In genomic region chr22:41447435-41448188, GRCh38 we compare ENCODE assay signal across 1 cellular context.
TF ChIP-seq lines count a peak whose summit lies in the region.

No MANE protein-coding gene starts in this region.

TF ChIP-seq in K562, 482 proteins besides CTCF, POLR2A, EP300 and RAD21 (continued from another document and continues in another):
- TF ChIP-seq AFF1 (IDR thresholded peaks at IDR 0.05; ENCODE audit: low read depth in 1 of 2, partially characterized antibody in 2 of 2) (no peak), ILK (tag; IDR thresholded peaks at IDR 0.05; ENCODE audit: borderline replicate concordance, low read depth) (no peak), NELFE (IDR thresholded peaks at IDR 0.05; ENCODE audit: insufficient read depth, insufficient read length) (no peak), FUS (optimal IDR thresholded peaks at IDR 0.05; ENCODE audit: low read depth, low read length) (no peak), CTCFL (IDR thresholded peaks at IDR 0.05; ENCODE audit: borderline replicate concordance, insufficient read depth, low read depth, low read length, poor library complexity, severe bottlenecking) (no peak), SLC30A9 (CRISPR knock-in tag; IDR thresholded peaks at IDR 0.05) (no peak), ZNF197 (CRISPR knock-in tag; IDR thresholded peaks at IDR 0.05; ENCODE audit: low read depth) (no peak), LARP7 (IDR thresholded peaks at IDR 0.05) (no peak), BACH1 (tag; IDR thresholded peaks at IDR 0.05) (no peak), ZNF224 (CRISPR knock-in tag; IDR thresholded peaks at IDR 0.05) (no peak), ZNF592 (IDR thresholded peaks at IDR 0.05) (no peak), FOSL1 (tag; conservative IDR thresholded peaks at IDR 0.05) (no peak), POLR2H (tag; IDR thresholded peaks at IDR 0.05; ENCODE audit: low read depth) (no peak), ETS2 (tag; IDR thresholded peaks at IDR 0.05; ENCODE audit: borderline replicate concordance, poor library complexity, severe bottlenecking) (no peak), ETS1 (conservative IDR thresholded peaks at IDR 0.05; ENCODE audit: control insufficient read depth, low read depth, low read length) (0 out of 2 replicates have a peak, but pooled peaks have one; percentile 14), BRD9 (IDR thresholded peaks at IDR 0.05; ENCODE audit: low read depth, partially characterized antibody) (peak; percentile 51), SRSF9 (IDR thresholded peaks at IDR 0.05; ENCODE audit: borderline replicate concordance, low read depth, low read length) (no peak), SOX6 (IDR thresholded peaks at IDR 0.05) (no peak), HDGF (IDR thresholded peaks at IDR 0.05) (no peak), HNRNPL (IDR thresholded peaks at IDR 0.05; ENCODE audit: low read depth, low read length) (no peak), TSHZ1 (CRISPR knock-in tag; IDR thresholded peaks at IDR 0.05) (no peak), ZBTB17 (CRISPR knock-in tag; IDR thresholded peaks at IDR 0.05) (no peak), ZFP36 (IDR thresholded peaks at IDR 0.05; ENCODE audit: low read depth, low read length, partially characterized antibody) (no peak), ZC3H11A (IDR thresholded peaks at IDR 0.05; ENCODE audit: low read depth, low read length) (no peak), ZNF77 (CRISPR knock-in tag; IDR thresholded peaks at IDR 0.05) (no peak), ZC3H8 (IDR thresholded peaks at IDR 0.05) (no peak), TBL1XR1 (IDR thresholded peaks at IDR 0.05; ENCODE audit: low read length in 2 of 2) (no peak), STAT6 (CRISPR knock-in tag; IDR thresholded peaks at IDR 0.05) (no peak), ILF3 (IDR thresholded peaks at IDR 0.05; ENCODE audit: borderline replicate concordance) (no peak), RREB1 (CRISPR knock-in tag; IDR thresholded peaks at IDR 0.05) (no peak), HIVEP1 (CRISPR knock-in tag; IDR thresholded peaks at IDR 0.05) (no peak), GTF2A2 (tag; IDR thresholded peaks at IDR 0.05) (no peak), ZNF408 (CRISPR knock-in tag; IDR thresholded peaks at IDR 0.05; ENCODE audit: low read depth) (no peak), TAF9B (IDR thresholded peaks at IDR 0.05; ENCODE audit: partially characterized antibody) (no peak), RFX5 (IDR thresholded peaks at IDR 0.05; ENCODE audit: low read depth, low read length) (no peak)
